ENCODE assay signal across 8 cellular contexts in genomic region chr3:139937674-139938279, GRCh38. TPM values are rescaled to one million over a fixed set of nuclear protein-coding genes. Genes with fewer than 3 reads are reported as not detected.
A peak's percentile ranks its signal among the peaks of the same experiment; 100 is the strongest.
DNase-seq lines count a peak whose midpoint lies in the region; ATAC-seq and TF ChIP-seq lines count a peak whose summit lies in the region.

No MANE protein-coding gene starts in this region.

- H3K79me2 ChIP-seq in parathyroid adenoma = no peaks in the 10 kb centered on the region

- H3K4me1 ChIP-seq in SJCRH30 (peaks cover 7% of the 10 kb centered on the region; the same call in 1 of the 2 replicates), parathyroid adenoma (no peaks in the 10 kb centered on the region)

- H3K4me2 ChIP-seq in parathyroid adenoma (ENCODE audit: low read length) = no peak overlapping the region

- DNase-seq in NCI-H510A treated with DMSO at 0.1 percent for 48 hours (lab: John Stamatoyannopoulos, UW) (peak; percentile 10), NCI-H510A (lab: John Stamatoyannopoulos, UW) (no peak), SJCRH30 (peak; percentile 46 to 74), fibroblast of peridontal ligament (ENCODE audit: extremely low read depth) (peak; percentile 71)
- DNase-seq in stimulated activated CD4-positive, alpha-beta T cell treated with anti-CD3 and anti-CD28 coated beads, Interleukin-4, amount 100 ng/mL, for 4 hours = no peak

- H3K9me3 ChIP-seq in SJCRH30 (replicated peaks) (no peaks in the 10 kb centered on the region), parathyroid adenoma (ENCODE audit: control insufficient read depth, low read length) (no peaks in the 10 kb centered on the region)

- H3K36me3 ChIP-seq in SJCRH30 = no peaks in the 10 kb centered on the region
- H3K36me3 ChIP-seq in parathyroid adenoma (ENCODE audit: control insufficient read depth, insufficient read depth, low read length) = no peaks in the 10 kb centered on the region

- H3K27ac ChIP-seq in SJCRH30 = no peak overlapping the region
- no peak overlapping the region for H3K27ac ChIP-seq in parathyroid adenoma

- H3K27me3 ChIP-seq in SJCRH30 = peaks cover 3% of the 10 kb centered on the region; the same call in 1 of the 2 replicates
- peaks cover 4% of the 10 kb centered on the region for H3K27me3 ChIP-seq in parathyroid adenoma (ENCODE audit: control insufficient read depth, insufficient read depth, low read length)

- no peak for ATAC-seq in HG03521 (IDR thresholded peaks at IDR 0.05; ENCODE audit: unreplicated experiment)

- TF ChIP-seq CTCF in LNCAP (IDR thresholded peaks at IDR 0.05) (peak; percentile 79), parathyroid adenoma (IDR thresholded peaks at IDR 0.05) (peak; percentile 44)

- no peak overlapping the region for H2AFZ ChIP-seq in parathyroid adenoma

- H3K4me3 ChIP-seq in SJCRH30 = no peak overlapping the region
- H3K4me3 ChIP-seq in parathyroid adenoma (ENCODE audit: low read depth, low read length) = no peak overlapping the region

- no peak overlapping the region for H3K9ac ChIP-seq in parathyroid adenoma

RNA-seq across cellular contexts. Expression of gene CLSTN2, which starts 2.8 kb away (rescaled TPM):
- 9.5 and 10.0 TPM in 2 replicates for total RNA-seq in SJCRH30 (2014; rRNA removed; shearing (Covaris generic))

Comparison
In these comparisons a context has a peak if more than half of its experiments do, and no peak if none do; other contexts are left out.
1. DNase-seq: peak in NCI-H510A treated with DMSO at 0.1 percent for 48 hours (single experiment), SJCRH30 (2 of 2) and fibroblast of peridontal ligament (single experiment); none in NCI-H510A (single experiment) and stimulated activated CD4-positive, alpha-beta T cell treated with anti-CD3 and anti-CD28 coated beads, Interleukin-4, amount 100 ng/mL, for 4 hours (0 of 2).